8 cellular contexts compared by ENCODE assay signal in genomic region chr1:206905295-206906164, GRCh38. TPM values are rescaled to one million over a fixed set of nuclear protein-coding genes. Genes with fewer than 3 reads are reported as not detected.
A peak's percentile ranks its signal among the peaks of the same experiment; 100 is the strongest.
DNase-seq lines count a peak whose midpoint lies in the region; ATAC-seq and TF ChIP-seq lines count a peak whose summit lies in the region.

No MANE protein-coding gene starts in this region.

- H3K4me3 ChIP-seq in osteoblast (ENCODE audit: insufficient read depth, low read length) = no peak overlapping the region
- no peak overlapping the region for H3K4me3 ChIP-seq in left ventricle myocardium inferior
- H3K4me3 ChIP-seq in BE2C (ENCODE audit: low read depth, low read length) = no peak overlapping the region

- H3K79me2 ChIP-seq in osteoblast (ENCODE audit: insufficient read depth, low read length) = no peaks in the 10 kb centered on the region

- peak overlapping the region; percentile 69 for H3K4me3 Mint-ChIP-seq in activated naive CD8-positive, alpha-beta T cell

- TF ChIP-seq CTCF in GM10248 (IDR thresholded peaks at IDR 0.05; ENCODE audit: control extremely low read depth, extremely low read depth, low read depth, missing control alignments) (no peak), osteoblast (IDR thresholded peaks at IDR 0.05; ENCODE audit: extremely low read depth, low read depth, low read length) (no peak), left ventricle myocardium inferior (IDR thresholded peaks at IDR 0.05; ENCODE audit: borderline replicate concordance) (no peak), BE2C (IDR thresholded peaks at IDR 0.05; ENCODE audit: low read depth, low read length) (no peak)

- no peaks in the 10 kb centered on the region for H3K9me3 ChIP-seq in osteoblast (ENCODE audit: low read depth, low read length)
- no peaks in the 10 kb centered on the region for H3K9me3 ChIP-seq in left ventricle myocardium inferior (replicated peaks)
- peaks cover 3% of the 10 kb centered on the region; the same call in 1 of the 2 replicates for H3K9me3 ChIP-seq in BE2C

- POLR2A ChIA-PET in GM10248 (lab: Yijun Ruan, JAX) = no interaction called here

- intact Hi-C loops in left ventricle myocardium inferior (cut with micrococcal nuclease) = no loop called here

- H3K27me3 ChIP-seq in osteoblast (ENCODE audit: insufficient read depth, low read length) = peaks cover 18% of the 10 kb centered on the region
- H3K27me3 ChIP-seq in left ventricle myocardium inferior (ENCODE audit: low read depth) = peaks cover 28% of the 10 kb centered on the region
- H3K27me3 ChIP-seq in BE2C = peaks cover 7% of the 10 kb centered on the region

- H3K36me3 ChIP-seq in osteoblast (ENCODE audit: insufficient read depth, low read length) (no peaks in the 10 kb centered on the region), left ventricle myocardium inferior (no peaks in the 10 kb centered on the region), BE2C (no peaks in the 10 kb centered on the region)

- H3K9me3 Mint-ChIP-seq in activated naive CD8-positive, alpha-beta T cell (ENCODE audit: low read depth) = no peaks in the 10 kb centered on the region

- no peak overlapping the region for H3K4me2 ChIP-seq in osteoblast (ENCODE audit: insufficient read depth, low read length)

- ATAC-seq in HG03439 (IDR thresholded peaks at IDR 0.05; ENCODE audit: unreplicated experiment) (peak; percentile 70), HG03469 (IDR thresholded peaks at IDR 0.05; ENCODE audit: unreplicated experiment) (no peak)

- no peaks in the 10 kb centered on the region for H4K20me1 ChIP-seq in osteoblast (ENCODE audit: insufficient read depth, low read length)

- peak overlapping the region; percentile 94 for H3K27ac Mint-ChIP-seq in activated naive CD8-positive, alpha-beta T cell

- H3K4me1 Mint-ChIP-seq in activated naive CD8-positive, alpha-beta T cell (ENCODE audit: low read depth) = peaks cover 87% of the 10 kb centered on the region

- no peaks in the 10 kb centered on the region for H3K27me3 Mint-ChIP-seq in activated naive CD8-positive, alpha-beta T cell

- H3K27ac ChIP-seq in osteoblast (ENCODE audit: low read depth, low read length) = peak overlapping the region; percentile 67
- H3K27ac ChIP-seq in left ventricle myocardium inferior (replicated peaks) = no peak overlapping the region

- peaks cover 15% of the 10 kb centered on the region for H3K4me1 ChIP-seq in osteoblast (ENCODE audit: insufficient read depth, low read length)
- peaks cover 34% of the 10 kb centered on the region for H3K4me1 ChIP-seq in left ventricle myocardium inferior
- H3K4me1 ChIP-seq in BE2C = peaks cover 3% of the 10 kb centered on the region

- CTCF ChIA-PET in GM10248 (lab: Yijun Ruan, JAX) = interaction anchor here (0.6 to 13.1 kb wide), 14 partner anchors 7 to 296 kb away, joined by 3 to 94 read pairs (median 4); partner anchors contain the start of genes DYRK3 and FCMR

- peak overlapping the region; percentile 38 for H2AFZ ChIP-seq in osteoblast (ENCODE audit: low read length)

- DNase-seq in GM10248 (ENCODE audit: extremely low spot score) = peak; percentile 34
- DNase-seq in osteoblast (ENCODE audit: insufficient read length, low spot score, missing footprints) = peak; percentile 94
- DNase-seq in NCI-H510A treated with DMSO at 0.1 percent for 48 hours (lab: John Stamatoyannopoulos, UW) = no peak
- no peak for DNase-seq in left ventricle myocardium inferior
- no peak for DNase-seq in BE2C

- peaks cover 29% of the 10 kb centered on the region for H3K36me3 Mint-ChIP-seq in activated naive CD8-positive, alpha-beta T cell

RNA-seq across cellular contexts. Expression of gene IL24, which starts 8.3 kb away (rescaled TPM):
- total RNA-seq in osteoblast = not detected in 2 replicates
- not detected for total RNA-seq in left ventricle myocardium inferior
- polyA plus RNA-seq in BE2C (2012; ENCODE audit: insufficient read depth, insufficient read length, low read depth) = 0.36 TPM

RNA-seq across cellular contexts. Expression of gene FCMR, which starts 16.2 kb away (rescaled TPM):
- total RNA-seq in osteoblast (0.29 TPM in 1 of 2 replicates, not detected in the other), left ventricle myocardium inferior (3.3 TPM)
- polyA plus RNA-seq in BE2C (2012; ENCODE audit: insufficient read depth, insufficient read length, low read depth) = 1.0 TPM

RNA-seq across cellular contexts. Expression of gene IL20, which starts 40.1 kb away (rescaled TPM):
- total RNA-seq in osteoblast (not detected in 2 replicates), left ventricle myocardium inferior (not detected)
- polyA plus RNA-seq in BE2C (2012; ENCODE audit: insufficient read depth, insufficient read length, low read depth) = not detected

RNA-seq across cellular contexts. Expression of gene PIGR, which starts 40.7 kb away (rescaled TPM):
- total RNA-seq in osteoblast (not detected in 2 replicates), left ventricle myocardium inferior (0.91 TPM)
- polyA plus RNA-seq in BE2C (2012; ENCODE audit: insufficient read depth, insufficient read length, low read depth) = not detected

Comparison
In these comparisons a context has a peak if more than half of its experiments do, and no peak if none do; other contexts are left out.
1. DNase-seq: peak in GM10248 (single experiment) and osteoblast (single experiment); none in NCI-H510A treated with DMSO at 0.1 percent for 48 hours (single experiment), left ventricle myocardium inferior (single experiment) and BE2C (single experiment).